Comparison of ENCODE assay signal across 22 cellular contexts in genomic region chr22:30864441-30865420, GRCh38.
A peak's percentile ranks its signal among the peaks of the same experiment; 100 is the strongest.
DNase-seq lines count a peak whose midpoint lies in the region; ATAC-seq, FAIRE-seq and TF ChIP-seq lines count a peak whose summit lies in the region.
"Had no signal": no experiment of that assay in that cellular context is flagged by ENCODE, and none has a peak within 500 bp of the region (broad histone marks: within the 10 kb centered on the region; RNA-seq: fewer than 3 reads in every experiment).

No MANE protein-coding gene starts in this region.

- no peak for TF ChIP-seq POLR2A in GM12892 (IDR thresholded peaks at IDR 0.05; ENCODE audit: low read depth, low read length)

- intact Hi-C loops in posterior vena cava (cut with DNase I) = no loop called here

- peak; percentile 9 for DNase-seq in AG20443 (ENCODE audit: low spot score)
- peak; percentile 19 for DNase-seq in GM12892 (ENCODE audit: insufficient read length)
- peak; percentile 10 to 11 for DNase-seq in frontal cortex (ENCODE audit: low spot score in 2 of 2)
- peak; percentile 58 for DNase-seq in posterior vena cava (ENCODE audit: low spot score)
- DNase-seq in activated gamma-delta T cell (lab: John Stamatoyannopoulos, UW) = no peak
- DNase-seq in NCI-H526 treated with DMSO at 0.1 percent for 48 hours (lab: John Stamatoyannopoulos, UW) = no peak
- DNase-seq: activated naive CD4-positive, alpha-beta T cell treated with anti-CD3 and anti-CD28 coated beads, Interleukin-2, amount 10 ng/mL, durations not matched to agents 7 days and 5 days; BE2C; COR-L47; DND-41; foreskin melanocyte; mesenchymal stem cell; naive B cell; NCI-H1092 treated with DMSO at 0.1 percent for 48 hours; NCI-H2107; NCI-H524 treated with DMSO at 0.1 percent for 48 hours; stimulated activated naive CD4-positive, alpha-beta T cell; SW 1271; transverse colon had no signal

- FAIRE-seq in GM12892 (lab: Jason Lieb, UNC) = no peak
- no peak for FAIRE-seq in frontal cortex (lab: Jason Lieb, UNC)
- FAIRE-seq: astrocyte, pancreas had no signal

- ATAC-seq in GM19395 (IDR thresholded peaks at IDR 0.05; ENCODE audit: unreplicated experiment) = no peak
- ATAC-seq: pancreas had no signal

Comparison
In these comparisons a context has a peak if more than half of its experiments do, and no peak if none do; other contexts are left out.
1. DNase-seq: peak in AG20443 (single experiment), GM12892 (single experiment), frontal cortex (2 of 2) and posterior vena cava (single experiment); none in activated gamma-delta T cell (single experiment) and NCI-H526 treated with DMSO at 0.1 percent for 48 hours (single experiment).